9 cellular contexts compared by ENCODE assay signal in the genomic region with DNA sequence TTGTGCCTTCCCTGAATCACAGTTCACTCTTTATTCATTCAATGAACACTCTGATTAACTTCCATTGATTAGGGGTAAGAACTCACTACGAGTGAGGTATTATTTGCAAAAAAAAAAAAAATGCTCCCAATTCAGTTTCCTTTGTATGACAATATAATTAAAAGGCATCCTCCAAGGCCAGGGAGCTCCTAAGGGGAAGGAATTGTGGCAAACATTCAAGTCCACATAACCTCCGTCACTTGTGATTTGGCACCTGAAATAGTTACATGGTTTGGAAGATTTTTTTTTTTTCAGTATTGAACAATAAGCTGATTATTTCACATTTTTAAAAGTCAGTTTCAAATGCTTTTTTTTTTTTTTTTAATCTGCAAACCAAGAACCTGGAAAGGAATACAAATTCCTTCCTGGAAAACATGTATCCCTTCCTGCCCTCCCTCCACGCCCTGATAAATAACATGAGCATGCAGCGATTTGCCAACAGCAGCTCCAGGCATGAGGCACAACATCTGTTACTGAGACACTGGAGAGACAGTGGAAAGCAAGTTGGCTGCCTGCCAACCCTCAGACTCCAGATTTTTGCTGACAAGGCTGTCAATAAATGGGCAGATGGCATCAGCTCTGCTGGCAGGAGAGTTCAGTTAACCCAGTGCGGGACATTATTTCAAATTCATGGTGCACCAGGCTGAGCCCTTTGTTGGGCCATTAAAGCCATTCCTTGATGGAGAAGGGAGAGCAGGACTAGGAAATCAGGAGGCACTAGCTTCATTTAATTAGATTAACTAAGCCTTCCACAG.
DNase-seq lines count a peak whose midpoint lies in the region; ATAC-seq lines count a peak whose summit lies in the region.
"Had no signal": no experiment of that assay in that cellular context is flagged by ENCODE, and none has a peak within 500 bp of the region (broad histone marks: within the 10 kb centered on the region; RNA-seq: fewer than 3 reads in every experiment).

No MANE protein-coding gene starts in this region.

- no peak overlapping the region for H3K4me3 Mint-ChIP-seq in immature natural killer cell
- H3K4me3 Mint-ChIP-seq: memory B cell had no signal

- no peaks in the 10 kb centered on the region for H3K79me1 ChIP-seq in mesendoderm (ENCODE audit: low read length)

- no peak overlapping the region for H3K23ac ChIP-seq in mesendoderm (ENCODE audit: low read length)

- no peaks in the 10 kb centered on the region for H3K79me2 ChIP-seq in mesendoderm (ENCODE audit: control insufficient read depth, insufficient read depth, low read length)

- no peaks in the 10 kb centered on the region for H3K36me3 ChIP-seq in mesendoderm (ENCODE audit: control insufficient read depth, insufficient read depth, low read length)

- no peaks in the 10 kb centered on the region for H3K4me1 Mint-ChIP-seq in immature natural killer cell
- H3K4me1 Mint-ChIP-seq: memory B cell had no signal

- no peaks in the 10 kb centered on the region for H3K36me3 Mint-ChIP-seq in immature natural killer cell
- H3K36me3 Mint-ChIP-seq: memory B cell had no signal

- H3K4me2 ChIP-seq in mesendoderm (ENCODE audit: low read length) = no peak overlapping the region

- H2BK15ac ChIP-seq in mesendoderm (replicated peaks; ENCODE audit: low read depth) = no peak overlapping the region

- H4K8ac ChIP-seq in mesendoderm (ENCODE audit: low read depth, low read length) = no peak overlapping the region

- H3K4ac ChIP-seq in mesendoderm (ENCODE audit: low read depth, low read length) = no peak overlapping the region

- DNase-seq in DMS153 treated with DMSO at 0.1 percent for 48 hours (lab: John Stamatoyannopoulos, UW; ENCODE audit: unreplicated experiment) (peak; percentile 61), NCI-H2227 (lab: John Stamatoyannopoulos, UW; ENCODE audit: unreplicated experiment) (peak; percentile 89), cerebellum (ENCODE audit: low spot score) (peak; percentile 9), mesendoderm (no peak), immature natural killer cell (no peak), HK-2 (ENCODE audit: unreplicated experiment) (no peak)
- no peak for DNase-seq in NK-92 treated with Interleukin-12 subunit alpha and Interleukin-12 subunit beta, amount 100 ng/mL, for 24 hours (lab: John Stamatoyannopoulos, UW)

- H3K27ac Mint-ChIP-seq in immature natural killer cell = no peak overlapping the region
- H3K27ac Mint-ChIP-seq: memory B cell had no signal

- no peak overlapping the region for H3K18ac ChIP-seq in mesendoderm (ENCODE audit: low read length)

- no peak overlapping the region for H2BK5ac ChIP-seq in mesendoderm (ENCODE audit: low read length)

- H2BK120ac ChIP-seq in mesendoderm (ENCODE audit: low read depth, low read length) = no peak overlapping the region

- no peak overlapping the region for H3K27ac ChIP-seq in mesendoderm (ENCODE audit: low read depth, low read length)

- WGBS in mesendoderm (ENCODE audit: extremely low coverage, insufficient coverage, low lambda C conversion rate) = no CpG with 5 or more reads among the region's 5 CpGs

- no peak for ATAC-seq in HG02642 (IDR thresholded peaks at IDR 0.05; ENCODE audit: poor library complexity, unreplicated experiment)

- no peak overlapping the region for H3K9ac ChIP-seq in mesendoderm (ENCODE audit: low read length)

- H3K56ac ChIP-seq in mesendoderm (ENCODE audit: low read length) = peak overlapping the region; percentile 42

- no peak overlapping the region for H2AK5ac ChIP-seq in mesendoderm (ENCODE audit: low read length)

- no peak overlapping the region for H3K4me3 ChIP-seq in mesendoderm (ENCODE audit: low read length)

- no peaks in the 10 kb centered on the region for H3K27me3 ChIP-seq in mesendoderm (ENCODE audit: insufficient read depth, low read length, poor library complexity)

- no peak overlapping the region for H4K5ac ChIP-seq in mesendoderm (ENCODE audit: low read length)

- H3K27me3 Mint-ChIP-seq in immature natural killer cell (ENCODE audit: low read depth in 3 of 3) = peaks cover 0 to 4% (median 2%) of the 10 kb centered on the region in 3 donors

- peaks cover 3% of the 10 kb centered on the region for H3K4me1 ChIP-seq in mesendoderm (ENCODE audit: control insufficient read depth, low read depth, low read length)

- no peaks in the 10 kb centered on the region for H3K9me3 Mint-ChIP-seq in immature natural killer cell
- H3K9me3 Mint-ChIP-seq: memory B cell had no signal

Comparison
In these comparisons a context has a peak if more than half of its experiments do, and no peak if none do; other contexts are left out.
1. DNase-seq: peak in DMS153 treated with DMSO at 0.1 percent for 48 hours (single experiment), NCI-H2227 (single experiment) and cerebellum (single experiment); none in mesendoderm (single experiment), NK-92 treated with Interleukin-12 subunit alpha and Interleukin-12 subunit beta, amount 100 ng/mL, for 24 hours (single experiment), immature natural killer cell (0 of 3) and HK-2 (single experiment).